Comparison of ENCODE assay signal across 8 cellular contexts in genomic region chr16:22318690-22319358, GRCh38. TPM values are rescaled to one million over a fixed set of nuclear protein-coding genes. Genes with fewer than 3 reads are reported as not detected.
DNase-seq lines count a peak whose midpoint lies in the region; ATAC-seq and TF ChIP-seq lines count a peak whose summit lies in the region.

No MANE protein-coding gene starts in this region.

- H3K79me2 ChIP-seq in fibroblast of lung (ENCODE audit: control insufficient read depth, insufficient read depth, low read length): no peaks in the 10 kb centered on the region

- TF ChIP-seq CTCF in GM10248 (IDR thresholded peaks at IDR 0.05; ENCODE audit: control extremely low read depth, extremely low read depth, low read depth, missing control alignments): peak; percentile 60
- peak; percentile 65 for TF ChIP-seq CTCF in NB4 (IDR thresholded peaks at IDR 0.05; ENCODE audit: low read depth, low read length)
- TF ChIP-seq CTCF in fibroblast of lung (conservative IDR thresholded peaks at IDR 0.05 in 1 of 2, IDR thresholded peaks at IDR 0.05 in 1 of 2; ENCODE audit: low read depth in 1 of 2, low read length in 2 of 2): peak; percentile 59 to 63

- no peak overlapping the region for H3K4me2 ChIP-seq in fibroblast of lung (ENCODE audit: extremely low read depth, insufficient read depth, low read length)

- H3K4me3 Mint-ChIP-seq in activated CD8-positive, alpha-beta memory T cell treated with anti-CD3 and anti-CD28 coated beads, Interleukin-2, amount 10 ng/mL, durations not matched to agents 7 days and 5 days: no peak overlapping the region

- no peaks in the 10 kb centered on the region for H3K9me3 ChIP-seq in fibroblast of lung (ENCODE audit: control insufficient read depth, insufficient read depth, low read depth, low read length)

- POLR2A ChIA-PET in GM10248 (lab: Yijun Ruan, JAX): no interaction called here

- no peak overlapping the region for H3K27ac ChIP-seq in fibroblast of lung (ENCODE audit: insufficient read depth, low read length)

- H2AFZ ChIP-seq in fibroblast of lung (ENCODE audit: low read length): no peak overlapping the region

- peaks cover 15% of the 10 kb centered on the region for H3K36me3 ChIP-seq in fibroblast of lung (ENCODE audit: control insufficient read depth, insufficient read depth, low read length)

- CTCF ChIA-PET in GM10248 (lab: Yijun Ruan, JAX): interaction anchor here (1.2 to 2.6 kb wide), 13 partner anchors 9 to 123 kb away, joined by 3 to 12 read pairs (median 4); no protein-coding TSS in a partner anchor
- CTCF ChIA-PET in activated CD8-positive, alpha-beta memory T cell treated with anti-CD3 and anti-CD28 coated beads, Interleukin-2, amount 10 ng/mL, durations not matched to agents 7 days and 5 days (lab: Charles Lee): interaction anchor here (0.8 to 3.8 kb wide), 16 partner anchors 10 to 1162 kb away, joined by 3 to 21 read pairs (median 4); no protein-coding TSS in a partner anchor

- H3K27me3 ChIP-seq in fibroblast of lung (ENCODE audit: control insufficient read depth, insufficient read depth, low read length): no peaks in the 10 kb centered on the region

- H3K4me1 Mint-ChIP-seq in activated CD8-positive, alpha-beta memory T cell treated with anti-CD3 and anti-CD28 coated beads, Interleukin-2, amount 10 ng/mL, durations not matched to agents 7 days and 5 days: peaks cover 2% of the 10 kb centered on the region

- H3K4me1 ChIP-seq in fibroblast of lung (ENCODE audit: control insufficient read depth, extremely low read depth, insufficient read depth, low read length): no peaks in the 10 kb centered on the region

- peak; percentile 51 for DNase-seq in GM10248 (ENCODE audit: extremely low spot score)
- DNase-seq in NB4 (ENCODE audit: low read depth): peak; percentile 58
- peak; percentile 76 for DNase-seq in activated CD8-positive, alpha-beta memory T cell treated with anti-CD3 and anti-CD28 coated beads, Interleukin-2, amount 10 ng/mL, durations not matched to agents 7 days and 5 days
- peak in 1 of 2 donors; percentile 25 for DNase-seq in fibroblast of lung (ENCODE audit: low read depth in 2 of 2)
- peak; percentile 11 to 38 for DNase-seq in stimulated activated CD4-positive, alpha-beta T cell treated with anti-CD3 and anti-CD28 coated beads, Interleukin-1b, Interleukin-23, amount 100 ng/mL, for 1 hour (ENCODE audit: low read depth in 2 of 2)
- no peak for DNase-seq in NCI-H1092 (lab: John Stamatoyannopoulos, UW)
- DNase-seq in pons (ENCODE audit: low spot score): no peak

- TF ChIP-seq POLR2A in NB4 (IDR thresholded peaks at IDR 0.05; ENCODE audit: extremely low read depth, insufficient read length): no peak

- H4K20me1 ChIP-seq in fibroblast of lung (ENCODE audit: control insufficient read depth, extremely low read depth, insufficient read depth, low read length): no peaks in the 10 kb centered on the region

- no peaks in the 10 kb centered on the region for H3K9me3 Mint-ChIP-seq in activated CD8-positive, alpha-beta memory T cell treated with anti-CD3 and anti-CD28 coated beads, Interleukin-2, amount 10 ng/mL, durations not matched to agents 7 days and 5 days (ENCODE audit: low read depth)

- no peak overlapping the region for H3K4me3 ChIP-seq in NB4 (ENCODE audit: low read depth, low read length)
- H3K4me3 ChIP-seq in fibroblast of lung (replicated peaks in 1 of 4; ENCODE audit: control extremely low read depth in 1 of 4, insufficient read depth in 1 of 4, low read depth in 3 of 4, low read length in 4 of 4): no peak overlapping the region

- H3K27ac Mint-ChIP-seq in activated CD8-positive, alpha-beta memory T cell treated with anti-CD3 and anti-CD28 coated beads, Interleukin-2, amount 10 ng/mL, durations not matched to agents 7 days and 5 days: no peak overlapping the region

- H3K9ac ChIP-seq in fibroblast of lung (ENCODE audit: insufficient read depth, low read length): no peak overlapping the region

- ATAC-seq in activated CD8-positive, alpha-beta memory T cell treated with anti-CD3 and anti-CD28 coated beads, Interleukin-2, amount 10 ng/mL, durations not matched to agents 7 days and 5 days: peak; percentile 30
- no peak for ATAC-seq in HG03039 (IDR thresholded peaks at IDR 0.05; ENCODE audit: unreplicated experiment)

- peaks cover 23% of the 10 kb centered on the region for H3K36me3 Mint-ChIP-seq in activated CD8-positive, alpha-beta memory T cell treated with anti-CD3 and anti-CD28 coated beads, Interleukin-2, amount 10 ng/mL, durations not matched to agents 7 days and 5 days

- no peaks in the 10 kb centered on the region for H3K27me3 Mint-ChIP-seq in activated CD8-positive, alpha-beta memory T cell treated with anti-CD3 and anti-CD28 coated beads, Interleukin-2, amount 10 ng/mL, durations not matched to agents 7 days and 5 days

RNA-seq across cellular contexts. Expression of gene POLR3E, which starts 21.6 kb away (rescaled TPM):
- 10 to 100 TPM; 56.5 to 88.0 TPM for total RNA-seq in activated CD8-positive, alpha-beta memory T cell treated with anti-CD3 and anti-CD28 coated beads, Interleukin-2, amount 10 ng/mL, durations not matched to agents 7 days and 5 days
- 28.9 and 32.4 TPM in 2 replicates for total RNA-seq in fibroblast of lung
- 14.2 and 28.8 TPM in 2 replicates for polyA plus RNA-seq in fibroblast of lung
- 17.2 and 22.5 TPM in 2 replicates for polyA plus RNA-seq in fibroblast of lung (2012)
- polyA minus RNA-seq in fibroblast of lung (ENCODE audit: low replicate concordance): 182 and 210 TPM in 2 replicates

RNA-seq across cellular contexts. Expression of gene CDR2, which starts 55.6 kb away (rescaled TPM):
- total RNA-seq in activated CD8-positive, alpha-beta memory T cell treated with anti-CD3 and anti-CD28 coated beads, Interleukin-2, amount 10 ng/mL, durations not matched to agents 7 days and 5 days: 10 to 100 TPM; 42.5 to 49.1 TPM
- 53.7 and 73.8 TPM in 2 replicates for total RNA-seq in fibroblast of lung
- 54.1 and 60.1 TPM in 2 replicates for polyA plus RNA-seq in fibroblast of lung
- polyA plus RNA-seq in fibroblast of lung (2012): 37.3 and 39.1 TPM in 2 replicates
- 8.6 and 15.3 TPM in 2 replicates for polyA minus RNA-seq in fibroblast of lung (ENCODE audit: low replicate concordance)

Comparison
In these comparisons a context has a peak if more than half of its experiments do, and no peak if none do; other contexts are left out.
1. DNase-seq: peak in GM10248 (single experiment), NB4 (single experiment), activated CD8-positive, alpha-beta memory T cell treated with anti-CD3 and anti-CD28 coated beads, Interleukin-2, amount 10 ng/mL, durations not matched to agents 7 days and 5 days (single experiment) and stimulated activated CD4-positive, alpha-beta T cell treated with anti-CD3 and anti-CD28 coated beads, Interleukin-1b, Interleukin-23, amount 100 ng/mL, for 1 hour (2 of 2); none in NCI-H1092 (single experiment) and pons (single experiment).
2. Peak in every context shown above with its lines, with median percentiles within 50 percentile points of each other: CTCF ChIP-seq.